In genomic region chr4:184727430-184727829, GRCh38 we compare ENCODE assay signal across 15 cellular contexts.
"Had no signal": no experiment of that assay in that cellular context is flagged by ENCODE, and none has a peak within 500 bp of the region (broad histone marks: within the 10 kb centered on the region; RNA-seq: fewer than 3 reads in every experiment).

No MANE protein-coding gene starts in this region.

- H3K4me3 Mint-ChIP-seq: activated naive CD8-positive, alpha-beta T cell treated with anti-CD3 and anti-CD28 coated beads, Interleukin-2, amount 50 U/mL, for 24 hours; activated T-cell treated with anti-CD3 and anti-CD28 coated beads, Interleukin-2, amount 50 U/mL, for 72 hours; memory B cell had no signal

- H3K4me1 ChIP-seq: tibial artery had no signal

- H3K9me3 Mint-ChIP-seq: activated naive CD8-positive, alpha-beta T cell treated with anti-CD3 and anti-CD28 coated beads, Interleukin-2, amount 50 U/mL, for 24 hours; activated T-cell treated with anti-CD3 and anti-CD28 coated beads, Interleukin-2, amount 50 U/mL, for 72 hours; memory B cell had no signal

- ATAC-seq: activated naive CD8-positive, alpha-beta T cell treated with anti-CD3 and anti-CD28 coated beads, Interleukin-2, amount 50 U/mL, for 24 hours; activated T-cell treated with anti-CD3 and anti-CD28 coated beads, Interleukin-2, amount 50 U/mL, for 72 hours; left ventricle myocardium superior; stimulated activated naive CD8-positive, alpha-beta T cell treated with anti-CD3 and anti-CD28 coated beads, Interleukin-15, Interleukin-2, amounts not matched to agents 100 U/mL and 50 U/mL, for 24 hours had no signal

- DNase-seq: activated CD4-positive, CD25-positive, alpha-beta regulatory T cell treated with anti-CD3 and anti-CD28 coated beads, Interleukin-2, amount 50 U/mL, for 72 hours; activated naive CD8-positive, alpha-beta T cell treated with anti-CD3 and anti-CD28 coated beads, Interleukin-2, amount 50 U/mL, for 24 hours; activated T-cell treated with anti-CD3 and anti-CD28 coated beads, Interleukin-2, amount 50 U/mL, for 72 hours; aorta; cerebellar nuclear complex; effector CD8-positive, alpha-beta T cell; left ventricle myocardium superior; stimulated activated CD4-positive, alpha-beta T cell treated with anti-CD3 and anti-CD28 coated beads, Interleukin-12 subunit alpha, Interleukin-12 subunit beta, amount 100 ng/mL, for 4 hours; stimulated activated CD4-positive, alpha-beta T cell treated with anti-CD3 and anti-CD28 coated beads, Interleukin-1b, Interleukin-23, amount 100 ng/mL, for 48 hours; stimulated activated naive CD8-positive, alpha-beta T cell treated with anti-CD3 and anti-CD28 coated beads, Interleukin-15, Interleukin-2, amounts not matched to agents 100 U/mL and 50 U/mL, for 24 hours; substantia nigra; tibial artery had no signal

- H3K4me3 ChIP-seq: esophagus muscularis mucosa, tibial artery had no signal

- H3K27ac Mint-ChIP-seq: activated naive CD8-positive, alpha-beta T cell treated with anti-CD3 and anti-CD28 coated beads, Interleukin-2, amount 50 U/mL, for 24 hours; activated T-cell treated with anti-CD3 and anti-CD28 coated beads, Interleukin-2, amount 50 U/mL, for 72 hours; progenitor cell of endocrine pancreas had no signal

- H3K27me3 ChIP-seq: esophagus muscularis mucosa, tibial artery had no signal

- H3K9me3 ChIP-seq: esophagus muscularis mucosa, tibial artery had no signal

- H3K36me3 ChIP-seq: esophagus muscularis mucosa, tibial artery had no signal

- H3K27me3 Mint-ChIP-seq: activated naive CD8-positive, alpha-beta T cell treated with anti-CD3 and anti-CD28 coated beads, Interleukin-2, amount 50 U/mL, for 24 hours; memory B cell; progenitor cell of endocrine pancreas had no signal
